ENCODE assay signal across 16 cellular contexts in the genomic region with DNA sequence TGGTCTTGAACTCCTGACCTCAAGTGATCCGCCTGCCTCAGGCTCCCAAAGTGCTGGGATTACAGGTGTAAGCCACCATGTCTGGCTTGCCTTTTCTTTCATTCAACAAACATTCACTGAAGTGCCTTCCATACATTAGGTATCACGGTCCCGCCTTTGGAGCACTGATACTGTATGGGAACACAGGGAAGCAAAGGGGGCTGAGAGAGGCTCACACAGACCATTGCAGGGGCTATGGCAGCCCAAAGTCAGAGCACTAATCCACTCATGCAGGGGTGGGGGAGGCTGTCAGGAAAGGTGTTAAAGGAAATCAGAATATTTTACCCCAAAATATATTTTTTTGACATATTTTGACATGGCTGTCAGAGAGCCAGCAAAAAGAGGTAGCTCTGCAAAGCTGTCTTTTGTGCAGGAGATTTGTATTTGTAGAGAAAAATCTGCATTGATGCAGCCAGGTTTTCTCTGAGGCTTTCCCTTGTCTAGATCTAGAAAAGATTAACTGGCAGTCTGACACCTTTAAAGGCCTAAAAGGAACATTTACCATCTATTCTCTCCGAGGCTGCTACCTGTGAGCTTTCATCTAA. TPM values are rescaled to one million over a fixed set of nuclear protein-coding genes. Genes with fewer than 3 reads are reported as not detected.
DNase-seq lines count a peak whose midpoint lies in the region; ATAC-seq and TF ChIP-seq lines count a peak whose summit lies in the region.
"Had no signal": no experiment of that assay in that cellular context is flagged by ENCODE, and none has a peak within 500 bp of the region (broad histone marks: within the 10 kb centered on the region; RNA-seq: fewer than 3 reads in every experiment).

No MANE protein-coding gene starts in this region.

- WGBS in esophagus squamous epithelium, 2 donors: 88 to 92% methylated on average over 2 to 4 of the region's 4 CpGs
- 91% methylated on average over 4 of the region's 4 CpGs for WGBS in aorta, 2 donors

- DNase-seq in left ventricle myocardium inferior: no peak
- no peak for DNase-seq in Right ventricle myocardium superior
- DNase-seq in esophagus squamous epithelium (lab: John Stamatoyannopoulos, UW): no peak
- DNase-seq in gastrocnemius medialis: no peak
- no peak for DNase-seq in aorta
- no peak for DNase-seq in RWPE1 (ENCODE audit: low spot score)
- DNase-seq in H4 (ENCODE audit: low spot score): no peak
- DNase-seq in T-helper 9 cell: no peak
- DNase-seq: Calu3; MV-4-11; NCI-H1436 treated with DMSO at 0.1 percent for 48 hours; NCI-H2227 treated with DMSO at 0.1 percent for 48 hours; NCI-H526; NK-92 treated with Interleukin-12 subunit alpha and Interleukin-12 subunit beta, amount 100 ng/mL, for 24 hours; PC-9 had no signal

- TF ChIP-seq POLR2A in esophagus squamous epithelium (IDR thresholded peaks at IDR 0.05): no peak
- no peak for TF ChIP-seq POLR2A in gastrocnemius medialis (IDR thresholded peaks at IDR 0.05)

- H3K36me3 ChIP-seq in left ventricle myocardium inferior (peaks cover 52% of the 10 kb centered on the region), esophagus squamous epithelium (no peaks in the 10 kb centered on the region), gastrocnemius medialis (peaks cover 0 to 16% of the 10 kb centered on the region in 2 donors), aorta (ENCODE audit: control insufficient read depth in 1 of 2, insufficient read depth in 2 of 2, low read length in 1 of 2) (peaks cover 3% of the 10 kb centered on the region in 2 donors)

- H3K4me3 ChIP-seq in left ventricle myocardium inferior: no peak overlapping the region
- no peak overlapping the region for H3K4me3 ChIP-seq in esophagus squamous epithelium
- H3K4me3 ChIP-seq in gastrocnemius medialis: no peak overlapping the region
- no peak overlapping the region for H3K4me3 ChIP-seq in aorta (ENCODE audit: low read length in 2 of 2)
- H3K4me3 ChIP-seq: PC-9 had no signal

- in situ Hi-C loops in gastrocnemius medialis (cut with MboI; ENCODE audit: low sequenced_read_pairs in 4 of 4): no loop called here

- H3K9me3 ChIP-seq in left ventricle myocardium inferior (replicated peaks) (no peaks in the 10 kb centered on the region), esophagus squamous epithelium (no peaks in the 10 kb centered on the region), gastrocnemius medialis (no peaks in the 10 kb centered on the region), aorta (ENCODE audit: control insufficient read depth, low read length) (no peaks in the 10 kb centered on the region)

- peaks cover 99% of the 10 kb centered on the region for H3K4me1 ChIP-seq in left ventricle myocardium inferior
- H3K4me1 ChIP-seq in esophagus squamous epithelium: peaks cover under 1 to 51% (median 18%) of the 10 kb centered on the region in 3 donors
- peaks cover 50 to 71% of the 10 kb centered on the region in 2 donors for H3K4me1 ChIP-seq in gastrocnemius medialis
- H3K4me1 ChIP-seq in aorta (ENCODE audit: control insufficient read depth in 1 of 2, insufficient read depth in 2 of 2, low read length in 2 of 2): peaks cover 3 to 18% of the 10 kb centered on the region in 2 donors

- TF ChIP-seq CTCF in left ventricle myocardium inferior (IDR thresholded peaks at IDR 0.05; ENCODE audit: borderline replicate concordance) (no peak), esophagus squamous epithelium (IDR thresholded peaks at IDR 0.05) (no peak), gastrocnemius medialis (IDR thresholded peaks at IDR 0.05 in 4 of 5, conservative IDR thresholded peaks at IDR 0.05 in 1 of 5) (no peak), RWPE1 (conservative IDR thresholded peaks at IDR 0.05; ENCODE audit: low read depth) (no peak)

- CTCF ChIA-PET in RWPE1 (lab: Yijun Ruan, JAX): interaction anchor here (1.6 kb wide), 1 partner anchor 30 kb away, joined by 9 read pairs; no protein-coding TSS in a partner anchor

- ATAC-seq in Right ventricle myocardium superior (ENCODE audit: poor library complexity) (no peak), gastrocnemius medialis (no peak), aorta (ENCODE audit: low FRiP score) (no peak)
- ATAC-seq: HCT116 had no signal

- peak overlapping the region; percentile 88 for H3K27ac ChIP-seq in left ventricle myocardium inferior (replicated peaks)
- peak overlapping the region in 3 of 4 donors; percentile 49 to 82 (median 80) for H3K27ac ChIP-seq in esophagus squamous epithelium
- peak overlapping the region; percentile 76 to 88 (median 82) for H3K27ac ChIP-seq in gastrocnemius medialis
- peak overlapping the region; percentile 36 to 38 for H3K27ac ChIP-seq in aorta (ENCODE audit: low read depth in 1 of 2, low read length in 2 of 2)
- no peak overlapping the region for H3K27ac ChIP-seq in RWPE1
- H3K27ac ChIP-seq: PC-9 had no signal

- POLR2A ChIA-PET in RWPE1 (lab: Yijun Ruan, JAX; ENCODE audit: low non-redundant PET): interaction anchor here (0.6 kb wide), 1 partner anchor 100 kb away, joined by 3 read pairs; no protein-coding TSS in a partner anchor

- H3K27me3 ChIP-seq in left ventricle myocardium inferior (ENCODE audit: low read depth): no peaks in the 10 kb centered on the region
- no peaks in the 10 kb centered on the region for H3K27me3 ChIP-seq in esophagus squamous epithelium
- H3K27me3 ChIP-seq in gastrocnemius medialis: no peaks in the 10 kb centered on the region
- no peaks in the 10 kb centered on the region for H3K27me3 ChIP-seq in aorta (ENCODE audit: control insufficient read depth in 1 of 2, insufficient read depth in 2 of 2, low read length in 1 of 2)

- intact Hi-C loops in left ventricle myocardium inferior (cut with micrococcal nuclease): no loop called here
- intact Hi-C loops in Right ventricle myocardium superior (cut with DNase I): no loop called here
- intact Hi-C loops in esophagus squamous epithelium (cut with DNase I): no loop called here
- intact Hi-C loops in gastrocnemius medialis (cut with DNase I; ENCODE audit: low total_unique reads): no loop called here
- intact Hi-C loops in aorta (cut with DNase I): no loop called here

RNA-seq across cellular contexts. Expression of a gene that starts 42.0 kb away (rescaled TPM):
- total RNA-seq in left ventricle myocardium inferior (358 TPM), Right ventricle myocardium superior (226 TPM), esophagus squamous epithelium (100 to 1,000 TPM in 1 of 4 donors, 10 to 100 TPM in 3; 59.5 to 142 (median 79.2) TPM), gastrocnemius medialis (100 to 1,000 TPM; 157 to 572 (median 272) TPM), aorta (100 to 1,000 TPM; 243 to 273 TPM)
- polyA plus RNA-seq in aorta: 100 to 1,000 TPM; 159 to 232 TPM
- total RNA-seq in H4 (2014; rRNA removed; shearing (Covaris generic)): 25.0 and 42.5 TPM in 2 replicates
